In genomic region chr19:6457958-6458694, GRCh38 we compare ENCODE assay signal across 8 cellular contexts. TPM values are rescaled to one million over a fixed set of nuclear protein-coding genes. Genes with fewer than 3 reads are reported as not detected.
A peak's percentile ranks its signal among the peaks of the same experiment; 100 is the strongest.
DNase-seq lines count a peak whose midpoint lies in the region; ATAC-seq and TF ChIP-seq lines count a peak whose summit lies in the region.
"Had no signal": no experiment of that assay in that cellular context is flagged by ENCODE, and none has a peak within 500 bp of the region (broad histone marks: within the 10 kb centered on the region; RNA-seq: fewer than 3 reads in every experiment).

No MANE protein-coding gene starts in this region.

- H3K4me1 ChIP-seq in ES-I3 (ENCODE audit: insufficient read depth, low read length) (peaks cover 9% of the 10 kb centered on the region; the same call in 1 of the 2 replicates), colonic mucosa (no peaks in the 10 kb centered on the region), ovary (ENCODE audit: insufficient read depth) (peaks cover 10% of the 10 kb centered on the region)

- H3K27me3 Mint-ChIP-seq in IgD-negative memory B cell: no peaks in the 10 kb centered on the region

- DNase-seq in colonic mucosa (no peak), ovary (peak in 4 of 5 donors; percentile 12 to 52 (median 30)), NCI-H1092 (lab: John Stamatoyannopoulos, UW) (no peak), pons (ENCODE audit: low spot score) (no peak)

- H3K27ac Mint-ChIP-seq in IgD-negative memory B cell: peak overlapping the region; percentile 93 to 94 (median 94)

- WGBS in ovary, 3 donors: 69 to 73% (median 69%) methylated on average over 17 of the region's 17 CpGs

- H3K9ac ChIP-seq in ES-I3 (ENCODE audit: low read depth, low read length): peak overlapping the region; percentile 79; the same call in 1 of the 2 replicates
- H3K9ac ChIP-seq in colonic mucosa (ENCODE audit: low read depth in 2 of 2, low read length in 2 of 2): peak overlapping the region in 1 of 2 donors; percentile 63

- H3K4me3 ChIP-seq in colonic mucosa: peak overlapping the region; percentile 86
- H3K4me3 ChIP-seq in ovary: peak overlapping the region; percentile 76

- no peak for TF ChIP-seq POLR2A in ovary (IDR thresholded peaks at IDR 0.05)

- H3K36me3 Mint-ChIP-seq in IgD-negative memory B cell: peaks cover 16% of the 10 kb centered on the region

- no peak for ATAC-seq in HG03039 (IDR thresholded peaks at IDR 0.05; ENCODE audit: unreplicated experiment)

- TF ChIP-seq CTCF in colonic mucosa (IDR thresholded peaks at IDR 0.05) (no peak), ovary (IDR thresholded peaks at IDR 0.05) (no peak)

- peaks cover 5% of the 10 kb centered on the region for H3K9me3 ChIP-seq in ES-I3 (ENCODE audit: control insufficient read depth, insufficient read depth, low read length)
- no peaks in the 10 kb centered on the region for H3K9me3 ChIP-seq in colonic mucosa
- peaks cover 0 to 10% of the 10 kb centered on the region in 2 donors for H3K9me3 ChIP-seq in ovary

- peaks cover 5% of the 10 kb centered on the region; the same call in 1 of the 2 replicates for H3K36me3 ChIP-seq in ES-I3 (ENCODE audit: insufficient read depth, low read length)
- peaks cover 8% of the 10 kb centered on the region for H3K36me3 ChIP-seq in colonic mucosa
- H3K36me3 ChIP-seq in ovary: no peaks in the 10 kb centered on the region

- peaks cover 0 to 3% (median 2%) of the 10 kb centered on the region in 3 donors for H3K9me3 Mint-ChIP-seq in IgD-negative memory B cell

- intact Hi-C loops in colonic mucosa (cut with DNase I) (no loop called here), ovary (cut with DNase I) (no loop called here)

- H3K4me1 Mint-ChIP-seq in IgD-negative memory B cell: peaks cover 17 to 25% (median 19%) of the 10 kb centered on the region in 3 donors

- peak overlapping the region; percentile 85 to 97 (median 94) for H3K4me3 Mint-ChIP-seq in IgD-negative memory B cell

- TF ChIP-seq EP300 in ovary (IDR thresholded peaks at IDR 0.05): no peak

- H3K27me3 ChIP-seq in colonic mucosa (no peaks in the 10 kb centered on the region), ovary (no peaks in the 10 kb centered on the region)

- H3K27ac ChIP-seq in colonic mucosa: no peak overlapping the region
- no peak overlapping the region for H3K27ac ChIP-seq in ovary

RNA-seq across cellular contexts. Expression of gene SLC25A23, which starts 1.5 kb away (rescaled TPM):
- 28.2 TPM for polyA plus RNA-seq in IgD-negative memory B cell
- 100 to 1,000 TPM; 124 to 151 TPM for total RNA-seq in colonic mucosa
- 10 to 100 TPM; 26.7 to 71.3 (median 43.8) TPM for total RNA-seq in ovary
- 10 to 100 TPM; 30.0 to 74.0 TPM for polyA plus RNA-seq in ovary

RNA-seq across cellular contexts. Expression of gene CRB3, which starts 5.9 kb away (rescaled TPM):
- polyA plus RNA-seq in IgD-negative memory B cell (4.2 TPM), ovary (under 1 TPM in 1 of 2 donors, not detected in 1; 0.33 TPM)
- total RNA-seq in colonic mucosa (100 to 1,000 TPM; 115 to 118 TPM), ovary (10 to 100 TPM in 1 of 7 donors, 1 to 10 TPM in 3, under 1 TPM in 2, not detected in 1; 0.52 to 30.1 (median 2.0) TPM)

RNA-seq across cellular contexts. Expression of gene DENND1C, which starts 23.5 kb away (rescaled TPM):
- polyA plus RNA-seq in IgD-negative memory B cell (80.7 TPM), ovary (1 to 10 TPM in 1 of 2 donors, under 1 TPM in 1; 0.63 to 1.2 TPM)
- total RNA-seq in colonic mucosa (1 to 10 TPM; 2.5 to 2.9 TPM), ovary (1 to 10 TPM in 3 of 7 donors, under 1 TPM in 4; 0.72 to 2.3 (median 1.00) TPM)
- total RNA-seq: pulmonary artery endothelial cell had no signal

RNA-seq across cellular contexts. Expression of gene SLC25A41, which starts 24.6 kb away (rescaled TPM):
- not detected for polyA plus RNA-seq in IgD-negative memory B cell
- total RNA-seq in colonic mucosa: 1 to 10 TPM in 1 of 2 donors, not detected in 1; 1.8 TPM
- total RNA-seq in ovary: under 1 TPM in 3 of 7 donors, not detected in 4; 0.20 to 0.52 (median 0.43) TPM
- polyA plus RNA-seq in ovary: under 1 TPM in 1 of 2 donors, not detected in 1; 0.38 TPM

RNA-seq across cellular contexts. Expression of gene KHSRP, which starts 33.5 kb away (rescaled TPM):
- polyA plus RNA-seq in IgD-negative memory B cell: 18.7 TPM
- total RNA-seq in colonic mucosa: 100 to 1,000 TPM; 210 to 433 TPM
- total RNA-seq in ovary: 100 to 1,000 TPM in 5 of 7 donors, 10 to 100 TPM in 2; 56.2 to 260 (median 253) TPM
- 100 to 1,000 TPM; 104 to 160 TPM for polyA plus RNA-seq in ovary

Comparison
In these comparisons a context has a peak if more than half of its experiments do, and no peak if none do; other contexts are left out.
1. DNase-seq: peak in ovary (4 of 5); none in colonic mucosa (single experiment), NCI-H1092 (single experiment) and pons (single experiment).